In genomic region chr1:113453771-113454083, GRCh38 we compare ENCODE assay signal across 23 cellular contexts.
DNase-seq lines count a peak whose midpoint lies in the region; ATAC-seq and TF ChIP-seq lines count a peak whose summit lies in the region.
"Had no signal": no experiment of that assay in that cellular context is flagged by ENCODE, and none has a peak within 500 bp of the region (broad histone marks: within the 10 kb centered on the region; RNA-seq: fewer than 3 reads in every experiment).

No MANE protein-coding gene starts in this region.

- H3K4me1 ChIP-seq in ACC112 (ENCODE audit: control insufficient read depth, insufficient read depth, low read length, unreplicated experiment) (peaks cover 40% of the 10 kb centered on the region), SK-N-SH (ENCODE audit: control insufficient read depth in 1 of 2, insufficient read depth in 2 of 2, low read depth in 1 of 2, low read length in 1 of 2) (peaks cover 2 to 4% of the 10 kb centered on the region in 2 experiments; a peak in 2 of 4 replicates)

- no peak for ATAC-seq in GM21367 (IDR thresholded peaks at IDR 0.05; ENCODE audit: unreplicated experiment)
- ATAC-seq: natural killer cell had no signal

- H3F3A ChIP-seq in SK-N-SH (replicated peaks; ENCODE audit: insufficient read depth) = peaks cover 37% of the 10 kb centered on the region

- POLR2A ChIA-PET in SK-N-SH (lab: Yijun Ruan, JAX) = interaction anchor here (1.1 kb wide), 1 partner anchor 307 kb away, joined by 3 read pairs; no protein-coding TSS in a partner anchor

- H2AFZ ChIP-seq in ACC112 (ENCODE audit: low read length, unreplicated experiment) = no peak overlapping the region
- H2AFZ ChIP-seq in SK-N-SH (ENCODE audit: low read depth) = no peak overlapping the region

- H3K4me3 ChIP-seq in ACC112 (ENCODE audit: low read depth, low read length) (no peak overlapping the region), GM12864 (ENCODE audit: low read depth, low read length) (no peak overlapping the region), SK-N-SH (ENCODE audit: low read depth in 2 of 2, low read length in 1 of 2) (no peak overlapping the region)
- H3K4me3 ChIP-seq: cardiac muscle cell, SJCRH30, thyroid gland had no signal

- H4K20me1 ChIP-seq in SK-N-SH (ENCODE audit: insufficient read depth) = no peaks in the 10 kb centered on the region

- TF ChIP-seq EP300 in SK-N-SH (IDR thresholded peaks at IDR 0.05; ENCODE audit: borderline replicate concordance in 1 of 2, low read depth in 1 of 2, low read length in 1 of 2) = no peak

- H3K9me2 ChIP-seq in SK-N-SH = no peaks in the 10 kb centered on the region

- TF ChIP-seq CTCF in GM12864 (IDR thresholded peaks at IDR 0.05; ENCODE audit: low read depth, low read length, missing control alignments) = peak; percentile 23
- peak; percentile 21 for TF ChIP-seq CTCF in SK-N-SH (IDR thresholded peaks at IDR 0.05)

- H3K27ac ChIP-seq in ACC112 (ENCODE audit: low read depth, low read length) (peak overlapping the region; percentile 49), SK-N-SH (ENCODE audit: low read depth in 2 of 2, low read length in 1 of 2) (peak overlapping the region; percentile 30 to 79; a peak in 3 of 4 replicates)
- H3K27ac ChIP-seq: cardiac muscle cell, epithelial cell of prostate, SJCRH30, thyroid gland had no signal

- no peaks in the 10 kb centered on the region for H3K36me3 ChIP-seq in ACC112 (ENCODE audit: insufficient read depth, low read length)
- no peaks in the 10 kb centered on the region for H3K36me3 ChIP-seq in SK-N-SH (replicated peaks in 1 of 2; ENCODE audit: control insufficient read depth in 1 of 2, insufficient read depth in 2 of 2, low read length in 1 of 2)
- H3K36me3 ChIP-seq: cardiac muscle cell, SJCRH30, thyroid gland had no signal

- no peak overlapping the region for H3K4me2 ChIP-seq in SK-N-SH

- CTCF ChIA-PET in SK-N-SH (lab: Yijun Ruan, JAX) = interaction anchor here (0.6 to 2.1 kb wide), 15 partner anchors 10 to 318 kb away, joined by 3 to 16 read pairs (median 3); no protein-coding TSS in a partner anchor

- peak; percentile 13; the same call in 1 of the 2 replicates for TF ChIP-seq RAD21 in SK-N-SH (IDR thresholded peaks at IDR 0.05; ENCODE audit: low read length)

- no peak overlapping the region for H3K9ac ChIP-seq in SK-N-SH

- WGBS in SK-N-SH (ENCODE audit: low lambda C conversion rate) = 100% methylated on average over 1 of the region's 1 CpG

- H3K79me2 ChIP-seq in ACC112 (ENCODE audit: control insufficient read depth, insufficient read depth, low read length, unreplicated experiment) (peaks cover 26% of the 10 kb centered on the region), SK-N-SH (ENCODE audit: insufficient read depth) (peaks cover 59% of the 10 kb centered on the region)

- no peak for DNase-seq in GM12864 (ENCODE audit: low read depth)
- DNase-seq in SK-N-SH = peak; percentile 13
- DNase-seq in iris pigment epithelial cell (ENCODE audit: low read depth) = peak; percentile 21
- DNase-seq in epidermal melanocyte (ENCODE audit: insufficient read length, low spot score) = no peak
- no peak for DNase-seq in NCI-H128 (lab: John Stamatoyannopoulos, UW; ENCODE audit: unreplicated experiment)
- no peak for DNase-seq in GDM1 (lab: John Stamatoyannopoulos, UW)
- DNase-seq: activated B cell treated with CpG ODN at 0.5 μM for 24 hours; activated CD4-positive, alpha-beta memory T cell treated with anti-CD3 and anti-CD28 coated beads, Interleukin-2, amount 10 ng/mL, durations not matched to agents 7 days and 5 days; activated T-cell treated with anti-CD3 and anti-CD28 coated beads for 4 hours; amniotic stem cell; H9; Karpas-422; natural killer cell; posterior cingulate gyrus; SJCRH30; stimulated activated CD4-positive, alpha-beta T cell treated with anti-CD3 and anti-CD28 coated beads, Interleukin-2, amount 100 ng/mL, for 24 hours; stimulated activated naive CD4-positive, alpha-beta T cell treated with Interleukin-2 at 50 U/mL for 16 hours; T-helper 2 cell; thyroid gland had no signal

- H3K27me3 ChIP-seq in ACC112 (ENCODE audit: insufficient read depth, low read length) = no peaks in the 10 kb centered on the region
- no peaks in the 10 kb centered on the region for H3K27me3 ChIP-seq in SK-N-SH (ENCODE audit: insufficient read depth)
- H3K27me3 ChIP-seq: cardiac muscle cell, SJCRH30, thyroid gland had no signal

- H3K9me3 ChIP-seq in SK-N-SH = no peaks in the 10 kb centered on the region
- H3K9me3 ChIP-seq: SJCRH30, thyroid gland had no signal

TF ChIP-seq in SK-N-SH, 30 proteins besides CTCF, POLR2A, EP300 and RAD21:
- no peak for TF ChIP-seq ELF1 (IDR thresholded peaks at IDR 0.05)
- TF ChIP-seq, protein P1, sequence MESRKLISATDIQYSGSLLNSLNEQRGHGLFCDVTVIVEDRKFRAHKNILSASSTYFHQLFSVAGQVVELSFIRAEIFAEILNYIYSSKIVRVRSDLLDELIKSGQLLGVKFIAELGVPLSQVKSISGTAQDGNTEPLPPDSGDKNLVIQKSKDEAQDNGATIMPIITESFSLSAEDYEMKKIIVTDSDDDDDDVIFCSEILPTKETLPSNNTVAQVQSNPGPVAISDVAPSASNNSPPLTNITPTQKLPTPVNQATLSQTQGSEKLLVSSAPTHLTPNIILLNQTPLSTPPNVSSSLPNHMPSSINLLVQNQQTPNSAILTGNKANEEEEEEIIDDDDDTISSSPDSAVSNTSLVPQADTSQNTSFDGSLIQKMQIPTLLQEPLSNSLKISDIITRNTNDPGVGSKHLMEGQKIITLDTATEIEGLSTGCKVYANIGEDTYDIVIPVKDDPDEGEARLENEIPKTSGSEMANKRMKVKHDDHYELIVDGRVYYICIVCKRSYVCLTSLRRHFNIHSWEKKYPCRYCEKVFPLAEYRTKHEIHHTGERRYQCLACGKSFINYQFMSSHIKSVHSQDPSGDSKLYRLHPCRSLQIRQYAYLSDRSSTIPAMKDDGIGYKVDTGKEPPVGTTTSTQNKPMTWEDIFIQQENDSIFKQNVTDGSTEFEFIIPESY (IDR thresholded peaks at IDR 0.05; ENCODE audit: borderline replicate concordance, low read depth) = no peak
- no peak for TF ChIP-seq TEAD4 (IDR thresholded peaks at IDR 0.05; ENCODE audit: borderline replicate concordance, insufficient read depth)
- TF ChIP-seq RXRA (IDR thresholded peaks at IDR 0.05; ENCODE audit: borderline replicate concordance, low read depth) = no peak
- TF ChIP-seq SMC3 (IDR thresholded peaks at IDR 0.05; ENCODE audit: low read depth, low read length) = no peak
- TF ChIP-seq NRF1 (IDR thresholded peaks at IDR 0.05; ENCODE audit: low read depth, low read length) = no peak
- TF ChIP-seq, protein P2, sequence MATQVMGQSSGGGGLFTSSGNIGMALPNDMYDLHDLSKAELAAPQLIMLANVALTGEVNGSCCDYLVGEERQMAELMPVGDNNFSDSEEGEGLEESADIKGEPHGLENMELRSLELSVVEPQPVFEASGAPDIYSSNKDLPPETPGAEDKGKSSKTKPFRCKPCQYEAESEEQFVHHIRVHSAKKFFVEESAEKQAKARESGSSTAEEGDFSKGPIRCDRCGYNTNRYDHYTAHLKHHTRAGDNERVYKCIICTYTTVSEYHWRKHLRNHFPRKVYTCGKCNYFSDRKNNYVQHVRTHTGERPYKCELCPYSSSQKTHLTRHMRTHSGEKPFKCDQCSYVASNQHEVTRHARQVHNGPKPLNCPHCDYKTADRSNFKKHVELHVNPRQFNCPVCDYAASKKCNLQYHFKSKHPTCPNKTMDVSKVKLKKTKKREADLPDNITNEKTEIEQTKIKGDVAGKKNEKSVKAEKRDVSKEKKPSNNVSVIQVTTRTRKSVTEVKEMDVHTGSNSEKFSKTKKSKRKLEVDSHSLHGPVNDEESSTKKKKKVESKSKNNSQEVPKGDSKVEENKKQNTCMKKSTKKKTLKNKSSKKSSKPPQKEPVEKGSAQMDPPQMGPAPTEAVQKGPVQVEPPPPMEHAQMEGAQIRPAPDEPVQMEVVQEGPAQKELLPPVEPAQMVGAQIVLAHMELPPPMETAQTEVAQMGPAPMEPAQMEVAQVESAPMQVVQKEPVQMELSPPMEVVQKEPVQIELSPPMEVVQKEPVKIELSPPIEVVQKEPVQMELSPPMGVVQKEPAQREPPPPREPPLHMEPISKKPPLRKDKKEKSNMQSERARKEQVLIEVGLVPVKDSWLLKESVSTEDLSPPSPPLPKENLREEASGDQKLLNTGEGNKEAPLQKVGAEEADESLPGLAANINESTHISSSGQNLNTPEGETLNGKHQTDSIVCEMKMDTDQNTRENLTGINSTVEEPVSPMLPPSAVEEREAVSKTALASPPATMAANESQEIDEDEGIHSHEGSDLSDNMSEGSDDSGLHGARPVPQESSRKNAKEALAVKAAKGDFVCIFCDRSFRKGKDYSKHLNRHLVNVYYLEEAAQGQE (IDR thresholded peaks at IDR 0.05; ENCODE audit: low read depth, low read length) = no peak
- TF ChIP-seq USF1 (IDR thresholded peaks at IDR 0.05; ENCODE audit: borderline replicate concordance, low read depth) = no peak
- no peak for TF ChIP-seq GATA2 (CRISPR knock-in tag; IDR thresholded peaks at IDR 0.05)
- TF ChIP-seq NFIC (IDR thresholded peaks at IDR 0.05; ENCODE audit: borderline replicate concordance) = no peak
- TF ChIP-seq FOXM1 (IDR thresholded peaks at IDR 0.05; ENCODE audit: low read depth) = no peak
- TF ChIP-seq CHD2 (IDR thresholded peaks at IDR 0.05; ENCODE audit: low read length, partially characterized antibody) = no peak
- TF ChIP-seq EZH2phosphoT487 (IDR thresholded peaks at IDR 0.05; ENCODE audit: borderline replicate concordance, low read depth) = no peak
- TF ChIP-seq MXI1 (IDR thresholded peaks at IDR 0.05; ENCODE audit: low read depth, low read length) = no peak
- no peak for TF ChIP-seq RCOR1 (IDR thresholded peaks at IDR 0.05; ENCODE audit: low read length)
- TF ChIP-seq RFX5 (IDR thresholded peaks at IDR 0.05; ENCODE audit: low read length) = no peak
TF ChIP-seq in SK-N-SH: peak in this region for 0.

Comparison
In these comparisons a context has a peak if more than half of its experiments do, and no peak if none do; other contexts are left out.
1. DNase-seq: peak in SK-N-SH (single experiment) and iris pigment epithelial cell (single experiment); none in GM12864 (single experiment), epidermal melanocyte (single experiment), NCI-H128 (single experiment) and GDM1 (single experiment).